Comparison of ENCODE assay signal across 11 cellular contexts in genomic region chr4:76334885-76335284, GRCh38.
"Had no signal": no experiment of that assay in that cellular context is flagged by ENCODE, and none has a peak within 500 bp of the region (broad histone marks: within the 10 kb centered on the region; RNA-seq: fewer than 3 reads in every experiment).

No MANE protein-coding gene starts in this region.

- H3K4me3 ChIP-seq: GM23248, GM23338, HAP-1 had no signal

- ATAC-seq: GM23338, HCT116 had no signal

- DNase-seq: GM23248, GOT3, H7, H9, HCEC 1CT, HFFc6 had no signal

- H3K4me2 ChIP-seq: GM23338 had no signal

- H3K9ac ChIP-seq: GM23248 had no signal

- H3K36me3 ChIP-seq: HAP-1 had no signal

- H3K9me3 ChIP-seq: HAP-1 had no signal

- FAIRE-seq: H1, H54 had no signal

- H2AFZ ChIP-seq: GM23248, GM23338 had no signal

- H3K27ac ChIP-seq: GM23248 had no signal
